Comparison of ENCODE assay signal across 20 cellular contexts in the genomic region with DNA sequence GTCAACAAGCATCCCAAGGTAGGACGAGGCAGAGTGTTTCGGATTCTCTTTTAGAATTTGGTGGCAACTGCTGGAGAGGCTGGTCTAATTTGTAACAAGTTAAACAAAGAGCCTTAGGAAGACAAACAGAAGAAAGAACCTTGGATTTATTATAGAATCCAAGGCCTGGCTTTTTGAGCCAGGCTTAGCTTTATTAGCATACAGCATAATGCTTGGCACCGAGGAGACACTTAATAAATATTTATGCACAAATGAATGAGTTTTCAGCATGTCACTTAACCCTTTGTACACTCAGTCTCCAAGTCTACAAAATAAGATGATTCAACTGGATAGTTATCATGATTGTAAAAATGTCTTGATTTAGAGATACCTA. TPM values are rescaled to one million over a fixed set of nuclear protein-coding genes. Genes with fewer than 3 reads are reported as not detected.
DNase-seq lines count a peak whose midpoint lies in the region; TF ChIP-seq lines count a peak whose summit lies in the region.
"Had no signal": no experiment of that assay in that cellular context is flagged by ENCODE, and none has a peak within 500 bp of the region (broad histone marks: within the 10 kb centered on the region; RNA-seq: fewer than 3 reads in every experiment).

No MANE protein-coding gene starts in this region.

- H3K36me3 ChIP-seq in endodermal cell (ENCODE audit: control insufficient read depth, insufficient read depth, low read length) (no peaks in the 10 kb centered on the region), neuron (ENCODE audit: insufficient read depth, low read length) (no peaks in the 10 kb centered on the region)
- no peaks in the 10 kb centered on the region for H3K36me3 ChIP-seq in CD8-positive, alpha-beta memory T cell (ENCODE audit: insufficient read depth, low read length)
- H3K36me3 ChIP-seq: BE2C, HAP-1, SJCRH30 had no signal

- H3K4me1 ChIP-seq in endodermal cell (ENCODE audit: control insufficient read depth, insufficient read depth, low read length) (no peaks in the 10 kb centered on the region), neuron (ENCODE audit: insufficient read depth, low read length) (peaks cover 36% of the 10 kb centered on the region), H9 (ENCODE audit: insufficient read depth, low read length) (no peaks in the 10 kb centered on the region)
- no peaks in the 10 kb centered on the region for H3K4me1 ChIP-seq in CD8-positive, alpha-beta memory T cell (ENCODE audit: insufficient read depth, low read length)
- H3K4me1 ChIP-seq: BE2C had no signal

- H3K9ac ChIP-seq in endodermal cell (ENCODE audit: extremely low read depth, low read length, poor library complexity, severe bottlenecking) (no peak overlapping the region), H9 (ENCODE audit: extremely low read depth, insufficient read length, low read length) (no peak overlapping the region)
- H3K9ac ChIP-seq: GM23248, KMS-11 had no signal

- no peak overlapping the region for H3K4me2 ChIP-seq in H9 (ENCODE audit: insufficient read depth, insufficient read length, low read length)
- H3K4me2 ChIP-seq: KMS-11 had no signal

- H4K5ac ChIP-seq in H9 (ENCODE audit: insufficient read length, low read depth, low read length) = no peak overlapping the region

- H3K27me3 ChIP-seq in endodermal cell (ENCODE audit: control insufficient read depth, insufficient read depth, low read length, poor library complexity, severe bottlenecking) (no peaks in the 10 kb centered on the region), neuron (ENCODE audit: insufficient read depth, low read length) (no peaks in the 10 kb centered on the region), H9 (ENCODE audit: insufficient read depth, low read length) (no peaks in the 10 kb centered on the region)
- H3K27me3 ChIP-seq in CD8-positive, alpha-beta memory T cell (ENCODE audit: insufficient read depth, low read length, poor library complexity, severe bottlenecking) = no peaks in the 10 kb centered on the region
- H3K27me3 ChIP-seq: BE2C had no signal

- no peak overlapping the region for H3K27ac Mint-ChIP-seq in endodermal cell
- H3K27ac Mint-ChIP-seq in H9 = no peak overlapping the region
- H3K27ac Mint-ChIP-seq in CD8-positive, alpha-beta memory T cell = no peak overlapping the region

- no peaks in the 10 kb centered on the region for H3K79me2 ChIP-seq in H9 (ENCODE audit: insufficient read depth, low read length)

- no peak overlapping the region for H3K14ac ChIP-seq in H9 (ENCODE audit: insufficient read depth, low read length)

- no peaks in the 10 kb centered on the region for H3K23me2 ChIP-seq in H9 (ENCODE audit: insufficient read length, low read depth, low read length, poor library complexity, severe bottlenecking)

- CTCF ChIA-PET in CD8-positive, alpha-beta memory T cell (lab: Charles Lee) = no interaction called here

- H3K18ac ChIP-seq in H9 (ENCODE audit: insufficient read length, low read depth, low read length) = no peak overlapping the region

- H3K27me3 Mint-ChIP-seq in endodermal cell (ENCODE audit: insufficient read depth) = peaks cover 2% of the 10 kb centered on the region
- H3K27me3 Mint-ChIP-seq in H9 (ENCODE audit: low read depth) = peaks cover 1% of the 10 kb centered on the region; the same call in 1 of the 2 replicates
- H3K27me3 Mint-ChIP-seq in CD8-positive, alpha-beta memory T cell = peaks cover 10 to 22% of the 10 kb centered on the region in 2 donors

- no peak overlapping the region for H3K23ac ChIP-seq in H9 (ENCODE audit: insufficient read length, low read depth, low read length)

- H3K36me3 Mint-ChIP-seq in endodermal cell (ENCODE audit: low read depth) (no peaks in the 10 kb centered on the region), H9 (ENCODE audit: insufficient read depth in 1 of 3, low read depth in 3 of 3) (no peaks in the 10 kb centered on the region)
- H3K36me3 Mint-ChIP-seq in CD8-positive, alpha-beta memory T cell = no peaks in the 10 kb centered on the region

- H3K4me1 Mint-ChIP-seq in endodermal cell (no peaks in the 10 kb centered on the region), H9 (peaks cover 7 to 19% of the 10 kb centered on the region in 2 experiments; a peak in 3 of 4 replicates)
- no peaks in the 10 kb centered on the region for H3K4me1 Mint-ChIP-seq in CD8-positive, alpha-beta memory T cell

- H2BK20ac ChIP-seq in H9 (ENCODE audit: low read depth, low read length, poor library complexity, severe bottlenecking) = no peak overlapping the region

- H3K4ac ChIP-seq in H9 (ENCODE audit: low read depth, low read length) = no peak overlapping the region

- no peak overlapping the region for H3K56ac ChIP-seq in H9 (ENCODE audit: insufficient read length, low read depth, low read length)

- peak; percentile 37 for DNase-seq in NCI-H82 (lab: John Stamatoyannopoulos, UW)
- DNase-seq in NCI-H82 treated with DMSO at 0.1 percent for 48 hours (lab: John Stamatoyannopoulos, UW; ENCODE audit: unreplicated experiment) = no peak
- no peak for DNase-seq in endodermal cell
- DNase-seq in H9 = no peak
- DNase-seq in CD8-positive, alpha-beta memory T cell = no peak
- DNase-seq in NCI-H1092 treated with DMSO at 0.1 percent for 48 hours (lab: John Stamatoyannopoulos, UW) = no peak
- DNase-seq: BE2C, COR-L47, GM23248, NCI-H1417, NCI-H2029, NCI-H2227 treated with DMSO at 0.1 percent for 48 hours, NCI-H510A, NCI-H774, OCI-M1, SJCRH30, T-helper 1 cell had no signal

- H3K27ac ChIP-seq in endodermal cell (ENCODE audit: low read depth, low read length) (peak overlapping the region; percentile 95), H9 (ENCODE audit: insufficient read length, low read depth, low read length) (no peak overlapping the region)
- no peak overlapping the region for H3K27ac ChIP-seq in CD8-positive, alpha-beta memory T cell (ENCODE audit: low read depth, low read length)
- H3K27ac ChIP-seq: GM23248, KMS-11, SJCRH30 had no signal

- H4K20me1 ChIP-seq in H9 (ENCODE audit: control insufficient read depth, insufficient read depth, insufficient read length) = no peaks in the 10 kb centered on the region

- POLR2A ChIA-PET in CD8-positive, alpha-beta memory T cell (lab: Charles Lee) = no interaction called here

- H3K9me3 ChIP-seq in endodermal cell (ENCODE audit: control insufficient read depth, low read length) (no peaks in the 10 kb centered on the region), neuron (ENCODE audit: low read length) (no peaks in the 10 kb centered on the region), H9 (ENCODE audit: control insufficient read depth, low read depth, low read length) (no peaks in the 10 kb centered on the region)
- H3K9me3 ChIP-seq in CD8-positive, alpha-beta memory T cell (ENCODE audit: low read length) = no peaks in the 10 kb centered on the region
- H3K9me3 ChIP-seq: BE2C, HAP-1, SJCRH30 had no signal

- no peak overlapping the region for H2BK5ac ChIP-seq in H9 (ENCODE audit: insufficient read length, low read length)

- no peak overlapping the region for H2BK15ac ChIP-seq in H9 (ENCODE audit: low read depth, low read length)

- H3K9me3 Mint-ChIP-seq in endodermal cell (no peaks in the 10 kb centered on the region), H9 (no peaks in the 10 kb centered on the region)
- no peaks in the 10 kb centered on the region for H3K9me3 Mint-ChIP-seq in CD8-positive, alpha-beta memory T cell

- no peak overlapping the region for H2BK12ac ChIP-seq in H9 (ENCODE audit: insufficient read length, low read depth, low read length)

- no peak overlapping the region for H2AK5ac ChIP-seq in H9 (ENCODE audit: insufficient read length, low read length)

- H3K4me3 ChIP-seq in endodermal cell (ENCODE audit: low read length) (no peak overlapping the region), neuron (ENCODE audit: low read length) (peak overlapping the region; percentile 26)
- no peak overlapping the region for H3K4me3 ChIP-seq in CD8-positive, alpha-beta memory T cell (ENCODE audit: low read length)
- H3K4me3 ChIP-seq: GM23248, HAP-1, SJCRH30 had no signal

- no peak overlapping the region for H2BK120ac ChIP-seq in H9 (ENCODE audit: low read depth, low read length, poor library complexity, severe bottlenecking)

- H2AFZ ChIP-seq in neuron (ENCODE audit: low read depth, low read length) (no peak overlapping the region), H9 (ENCODE audit: low read length) (no peak overlapping the region)
- H2AFZ ChIP-seq: GM23248 had no signal

- H4K91ac ChIP-seq in H9 (ENCODE audit: insufficient read length, low read depth, low read length) = no peak overlapping the region

- 89 to 94% methylated on average over 2 to 3 of the region's 3 CpGs for WGBS in endodermal cell (ENCODE audit: insufficient coverage in 1 of 2, insufficient read length in 1 of 2), 2 experiments
- no CpG with 5 or more reads among the region's 3 CpGs for WGBS in H9 (ENCODE audit: extremely low coverage, insufficient read length, low lambda C conversion rate)

- TF ChIP-seq CTCF in endodermal cell (conservative IDR thresholded peaks at IDR 0.05) (no peak), H9 (conservative IDR thresholded peaks at IDR 0.05) (no peak)

- no peak overlapping the region for H3T11ph ChIP-seq in H9 (ENCODE audit: low read length)

- H3K4me3 Mint-ChIP-seq in endodermal cell (no peak overlapping the region), H9 (no peak overlapping the region)
- H3K4me3 Mint-ChIP-seq in CD8-positive, alpha-beta memory T cell = no peak overlapping the region

- no peak overlapping the region for H4K8ac ChIP-seq in H9 (replicated peaks; ENCODE audit: insufficient read length, low read depth, low read length)

- H3K79me1 ChIP-seq in H9 (ENCODE audit: insufficient read depth, low read depth, low read length, poor library complexity, severe bottlenecking) = no peaks in the 10 kb centered on the region

RNA-seq across cellular contexts. Expression of gene AFDN, which starts 38.2 kb away (rescaled TPM):
- total RNA-seq in endodermal cell (100 to 1,000 TPM; 214 to 239 TPM), H9 (2021) (153 and 157 TPM in 2 replicates)
- polyA plus RNA-seq in endodermal cell (2013, experiment 1 of 2) = 167 TPM
- 150 TPM for polyA plus RNA-seq in endodermal cell (2013, experiment 2 of 2)
- 10 to 100 TPM; 19.0 to 21.3 TPM for total RNA-seq in CD8-positive, alpha-beta memory T cell
- 3.5 TPM for polyA plus RNA-seq in CD8-positive, alpha-beta memory T cell
